ENCODE assay signal across 19 cellular contexts in the genomic region with DNA sequence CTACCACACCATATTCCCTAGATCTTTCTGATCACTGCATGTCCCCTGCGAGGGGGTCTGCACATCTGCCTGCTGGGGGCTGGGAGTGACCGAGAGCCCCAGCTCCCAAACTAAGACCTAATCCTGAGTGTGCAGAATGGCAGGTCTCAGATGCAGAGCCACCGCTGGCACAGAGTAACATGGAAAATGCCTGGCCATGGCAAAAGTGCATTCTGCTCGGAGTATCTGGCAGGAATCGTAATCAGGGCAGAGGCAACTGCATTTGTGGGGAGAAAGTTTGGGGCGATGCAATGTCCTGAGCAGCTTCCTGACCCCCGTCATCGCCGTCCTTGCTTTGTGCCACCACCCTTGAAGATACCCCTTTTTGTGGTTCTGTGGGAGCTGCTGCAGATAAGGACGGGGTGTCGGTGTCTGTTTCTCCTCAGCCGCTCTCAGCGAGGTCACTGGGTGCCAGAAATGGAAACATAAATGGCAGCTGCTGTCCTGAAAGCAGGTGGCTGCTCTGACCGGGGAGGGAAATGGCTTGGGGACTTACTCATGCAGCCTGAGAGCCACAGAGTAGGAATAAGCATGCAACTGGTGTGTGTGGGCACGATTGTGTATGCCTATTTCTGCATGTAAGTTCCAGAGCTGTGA.
DNase-seq lines count a peak whose midpoint lies in the region; ATAC-seq and TF ChIP-seq lines count a peak whose summit lies in the region.
"Had no signal": no experiment of that assay in that cellular context is flagged by ENCODE, and none has a peak within 500 bp of the region (broad histone marks: within the 10 kb centered on the region; RNA-seq: fewer than 3 reads in every experiment).

No MANE protein-coding gene starts in this region.

- DNase-seq in G401 (ENCODE audit: low spot score) (peak; percentile 19), NCI-H82 treated with DMSO at 0.1 percent for 48 hours (lab: John Stamatoyannopoulos, UW; ENCODE audit: unreplicated experiment) (peak; percentile 56), heart left ventricle (peak in 4 of 5 donors; percentile 52 to 85 (median 75)), psoas muscle (peak; percentile 56 to 82), glutamatergic neuron (no peak), stomach (no peak)
- no peak for DNase-seq in stimulated activated CD4-positive, alpha-beta T cell treated with anti-CD3 and anti-CD28 coated beads, Interleukin-1b, Interleukin-23, amount 100 ng/mL, for 48 hours
- DNase-seq: activated CD4-positive, alpha-beta T cell treated with anti-CD3 and anti-CD28 coated beads, Interleukin-2, amount 10 ng/mL, durations not matched to agents 7 days and 5 days; activated effector memory CD4-positive, alpha-beta T cell treated with anti-CD3 and anti-CD28 coated beads, Interleukin-2, amount 50 U/mL, for 16 hours; CD4-positive, alpha-beta memory T cell; NCI-H187 treated with DMSO at 0.1 percent for 48 hours; NCI-H2227 treated with DMSO at 0.1 percent for 48 hours; ovary; stimulated activated CD4-positive, alpha-beta T cell treated with anti-CD3 and anti-CD28 coated beads, Interleukin-4, amount 100 ng/mL, for 4 hours; T-helper 1 cell; uterus had no signal

- 32 to 65% (median 44%) methylated on average over 15 of the region's 15 CpGs for WGBS in heart left ventricle, 4 donors
- WGBS in psoas muscle, 3 donors = 22 to 36% (median 29%) methylated on average over 15 of the region's 15 CpGs
- WGBS in stomach, 5 donors = 75 to 82% (median 78%) methylated on average over 13 to 15 of the region's 15 CpGs

- no peaks in the 10 kb centered on the region for H3K27me3 ChIP-seq in heart left ventricle
- no peaks in the 10 kb centered on the region for H3K27me3 ChIP-seq in psoas muscle (ENCODE audit: insufficient read depth in 3 of 3, low read length in 2 of 3)
- no peaks in the 10 kb centered on the region for H3K27me3 ChIP-seq in stomach
- H3K27me3 ChIP-seq: ovary, uterus had no signal

- ATAC-seq in heart left ventricle (peak; percentile 63 to 74 (median 72)), psoas muscle (peak; percentile 74 to 84 (median 75)), GM19397 (IDR thresholded peaks at IDR 0.05; ENCODE audit: unreplicated experiment) (no peak)

- no peaks in the 10 kb centered on the region for H3K36me3 ChIP-seq in heart left ventricle
- H3K36me3 ChIP-seq in psoas muscle (ENCODE audit: insufficient read depth in 1 of 2, low read depth in 1 of 2) = no peaks in the 10 kb centered on the region
- H3K36me3 ChIP-seq in stomach = no peaks in the 10 kb centered on the region
- H3K36me3 ChIP-seq: HAP-1, ovary, uterus had no signal

- intact Hi-C loops in heart left ventricle (cut with DNase I) = loop anchor here in 5 of 10 donors (5.0 to 10.0 kb wide), 4 partner anchors 78 to 248 kb away; no protein-coding TSS in a partner anchor
- intact Hi-C loops in psoas muscle (cut with DNase I) = loop anchor here (5.0 kb wide), 2 partner anchors 81 to 296 kb away; no protein-coding TSS in a partner anchor
- intact Hi-C loops in stomach (cut with DNase I; ENCODE audit: low total_unique reads) = no loop called here

- H3K27me3 Mint-ChIP-seq in glutamatergic neuron (ENCODE audit: unreplicated experiment) = peaks cover 7% of the 10 kb centered on the region

- H3K9me3 ChIP-seq in heart left ventricle (no peaks in the 10 kb centered on the region), psoas muscle (no peaks in the 10 kb centered on the region), stomach (no peaks in the 10 kb centered on the region)
- H3K9me3 ChIP-seq: ovary, uterus had no signal

- H3K4me1 ChIP-seq in heart left ventricle = peaks cover 0 to 58% (median 37%) of the 10 kb centered on the region in 12 donors
- H3K4me1 ChIP-seq in psoas muscle = peaks cover 57% of the 10 kb centered on the region
- H3K4me1 ChIP-seq in stomach = peaks cover under 1 to 35% (median 16%) of the 10 kb centered on the region in 4 donors
- H3K4me1 ChIP-seq: HAP-1 had no signal

- TF ChIP-seq CTCF in heart left ventricle (IDR thresholded peaks at IDR 0.05) (no peak), psoas muscle (IDR thresholded peaks at IDR 0.05) (no peak), glutamatergic neuron (IDR thresholded peaks at IDR 0.05; ENCODE audit: partially characterized antibody, unreplicated experiment) (no peak), stomach (IDR thresholded peaks at IDR 0.05) (no peak)

- H3K27ac ChIP-seq in heart left ventricle = peak overlapping the region; percentile 62 to 95 (median 88)
- H3K27ac ChIP-seq in psoas muscle = peak overlapping the region; percentile 95
- no peak overlapping the region for H3K27ac ChIP-seq in stomach
- H3K27ac ChIP-seq: ovary, RWPE1, uterus had no signal

- in situ Hi-C loops in G401 (cut with HindIII; ENCODE audit: low sequenced_read_pairs) = no loop called here

- no peak for TF ChIP-seq EP300 in stomach (IDR thresholded peaks at IDR 0.05)

- H3K4me3 Mint-ChIP-seq in glutamatergic neuron (ENCODE audit: unreplicated experiment) = no peak overlapping the region
- H3K4me3 Mint-ChIP-seq: activated CD4-positive, alpha-beta T cell treated with anti-CD3 and anti-CD28 coated beads, Interleukin-2, amount 10 ng/mL, durations not matched to agents 7 days and 5 days; CD4-positive, alpha-beta memory T cell had no signal

- no peak overlapping the region for H3K27ac Mint-ChIP-seq in glutamatergic neuron (ENCODE audit: unreplicated experiment)
- H3K27ac Mint-ChIP-seq: activated CD4-positive, alpha-beta T cell treated with anti-CD3 and anti-CD28 coated beads, Interleukin-2, amount 10 ng/mL, durations not matched to agents 7 days and 5 days; CD4-positive, alpha-beta memory T cell had no signal

- H3K4me3 ChIP-seq in heart left ventricle = peak overlapping the region in 3 of 12 donors; percentile 9 to 19 (median 15)
- peak overlapping the region; percentile 48 for H3K4me3 ChIP-seq in psoas muscle
- H3K4me3 ChIP-seq in stomach = no peak overlapping the region
- H3K4me3 ChIP-seq: HAP-1, ovary, uterus had no signal

- no peaks in the 10 kb centered on the region for H3K36me3 Mint-ChIP-seq in glutamatergic neuron (ENCODE audit: unreplicated experiment)
- H3K36me3 Mint-ChIP-seq: CD4-positive, alpha-beta memory T cell had no signal

- H3K9me3 Mint-ChIP-seq in glutamatergic neuron (ENCODE audit: unreplicated experiment) = peaks cover 5% of the 10 kb centered on the region
- H3K9me3 Mint-ChIP-seq: activated CD4-positive, alpha-beta T cell treated with anti-CD3 and anti-CD28 coated beads, Interleukin-2, amount 10 ng/mL, durations not matched to agents 7 days and 5 days had no signal

- TF ChIP-seq POLR2A in heart left ventricle (IDR thresholded peaks at IDR 0.05) (no peak), stomach (IDR thresholded peaks at IDR 0.05) (no peak)

- H3K4me1 Mint-ChIP-seq in glutamatergic neuron (ENCODE audit: low read depth, unreplicated experiment) = peaks cover 37% of the 10 kb centered on the region

Comparison
In these comparisons a context has a peak if more than half of its experiments do, and no peak if none do; other contexts are left out.
1. DNase-seq: peak in G401 (single experiment), NCI-H82 treated with DMSO at 0.1 percent for 48 hours (single experiment), heart left ventricle (4 of 5) and psoas muscle (2 of 2); none in glutamatergic neuron (single experiment), stimulated activated CD4-positive, alpha-beta T cell treated with anti-CD3 and anti-CD28 coated beads, Interleukin-1b, Interleukin-23, amount 100 ng/mL, for 48 hours (single experiment) and stomach (single experiment).
2. H3K27ac ChIP-seq: peak in heart left ventricle (12 of 12) and psoas muscle (single experiment); none in stomach (0 of 5).